Comparison of ENCODE assay signal across 12 cellular contexts in the genomic region with DNA sequence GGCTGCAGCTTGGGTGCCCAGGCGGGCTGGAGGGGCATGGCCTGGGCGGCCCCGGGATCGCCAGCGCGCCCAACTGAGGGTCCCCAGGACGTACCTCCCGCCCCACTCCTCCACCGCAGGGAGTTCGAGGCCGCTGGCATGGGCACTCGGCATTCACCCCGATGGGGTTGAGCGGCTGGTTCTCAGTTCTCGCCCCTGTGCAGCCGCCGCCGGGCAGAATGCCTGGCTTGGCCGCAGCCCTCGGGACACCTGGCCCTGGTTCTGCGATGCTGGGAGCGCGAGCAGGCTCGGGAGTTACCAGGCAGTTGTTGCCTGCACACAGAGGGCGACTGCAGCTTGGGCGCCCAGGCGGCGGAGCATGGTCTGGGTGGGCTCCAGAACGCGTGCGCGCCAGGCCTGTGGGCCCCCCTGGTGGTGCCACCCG.
DNase-seq lines count a peak whose midpoint lies in the region; ATAC-seq and TF ChIP-seq lines count a peak whose summit lies in the region.
"Had no signal": no experiment of that assay in that cellular context is flagged by ENCODE, and none has a peak within 500 bp of the region (broad histone marks: within the 10 kb centered on the region; RNA-seq: fewer than 3 reads in every experiment).

No MANE protein-coding gene starts in this region.

- H3K4me1 Mint-ChIP-seq in activated naive CD8-positive, alpha-beta T cell treated with anti-CD3 and anti-CD28 coated beads for 36 hours = peaks cover 6% of the 10 kb centered on the region
- H3K4me1 Mint-ChIP-seq in activated naive CD8-positive, alpha-beta T cell treated with anti-CD3 and anti-CD28 coated beads, Interleukin-2, amount 50 U/mL, for 24 hours = peaks cover 20% of the 10 kb centered on the region
- H3K4me1 Mint-ChIP-seq in T-helper 17 cell = peaks cover 2% of the 10 kb centered on the region
- peaks cover 0 to 1% of the 10 kb centered on the region in 2 donors for H3K4me1 Mint-ChIP-seq in stimulated activated naive B cell treated with anti-CD40 and anti-IgM and Interleukin-4, amounts not matched to agents 10 μg/mL and 1 μg/mL and 100 μg/mL, for 72 hours

- no peaks in the 10 kb centered on the region for H3K36me3 ChIP-seq in kidney epithelial cell (ENCODE audit: control insufficient read depth, insufficient read depth, low read length)
- H3K36me3 ChIP-seq: BE2C, neutrophil had no signal

- no peak for ATAC-seq in activated naive CD8-positive, alpha-beta T cell treated with anti-CD3 and anti-CD28 coated beads, Interleukin-2, amount 50 U/mL, for 24 hours
- ATAC-seq in T-helper 17 cell = no peak
- ATAC-seq in stimulated activated naive B cell treated with anti-CD40 and anti-IgM and Interleukin-4, amounts not matched to agents 10 μg/mL and 1 μg/mL and 100 μg/mL, for 72 hours (replicated peaks) = no peak
- ATAC-seq in GM18517 (IDR thresholded peaks at IDR 0.05; ENCODE audit: unreplicated experiment) = no peak

- peaks cover 5% of the 10 kb centered on the region for H3K9me3 Mint-ChIP-seq in activated naive CD8-positive, alpha-beta T cell treated with anti-CD3 and anti-CD28 coated beads for 36 hours
- peaks cover 8% of the 10 kb centered on the region for H3K9me3 Mint-ChIP-seq in activated naive CD8-positive, alpha-beta T cell treated with anti-CD3 and anti-CD28 coated beads, Interleukin-2, amount 50 U/mL, for 24 hours
- H3K9me3 Mint-ChIP-seq in stimulated activated naive B cell treated with anti-CD40 and anti-IgM and Interleukin-4, amounts not matched to agents 10 μg/mL and 1 μg/mL and 100 μg/mL, for 72 hours = peaks cover 0 to 2% of the 10 kb centered on the region in 2 donors

- DNase-seq in activated naive CD8-positive, alpha-beta T cell treated with anti-CD3 and anti-CD28 coated beads for 36 hours = no peak
- DNase-seq in activated naive CD8-positive, alpha-beta T cell treated with anti-CD3 and anti-CD28 coated beads, Interleukin-2, amount 50 U/mL, for 24 hours = no peak
- DNase-seq in T-helper 17 cell (peak in 1 of 3 donors; percentile 7), kidney epithelial cell (ENCODE audit: low read depth) (no peak), mucosa of gallbladder (ENCODE audit: low spot score) (no peak)
- no peak for DNase-seq in stimulated activated naive B cell treated with anti-CD40 and anti-IgM and Interleukin-4, amounts not matched to agents 10 μg/mL and 1 μg/mL and 100 μg/mL, for 72 hours
- no peak for DNase-seq in effector CD8-positive, alpha-beta T cell (lab: John Stamatoyannopoulos, UW)
- DNase-seq: activated CD8-positive, alpha-beta memory T cell treated with anti-CD3 and anti-CD28 coated beads, Interleukin-2, amount 10 ng/mL, durations not matched to agents 7 days and 5 days; stimulated activated CD4-positive, alpha-beta T cell treated with anti-CD3 and anti-CD28 coated beads, Interleukin-4, amount 100 ng/mL, for 1 hour had no signal

- no peaks in the 10 kb centered on the region for H3K9me3 ChIP-seq in T-helper 17 cell (ENCODE audit: control insufficient read depth, low read length, poor library complexity, severe bottlenecking)

- no peak overlapping the region for H3K27ac Mint-ChIP-seq in activated naive CD8-positive, alpha-beta T cell treated with anti-CD3 and anti-CD28 coated beads for 36 hours
- H3K27ac Mint-ChIP-seq in activated naive CD8-positive, alpha-beta T cell treated with anti-CD3 and anti-CD28 coated beads, Interleukin-2, amount 50 U/mL, for 24 hours = no peak overlapping the region
- no peak overlapping the region for H3K27ac Mint-ChIP-seq in T-helper 17 cell
- H3K27ac Mint-ChIP-seq in stimulated activated naive B cell treated with anti-CD40 and anti-IgM and Interleukin-4, amounts not matched to agents 10 μg/mL and 1 μg/mL and 100 μg/mL, for 72 hours = no peak overlapping the region
- H3K27ac Mint-ChIP-seq: activated CD8-positive, alpha-beta memory T cell treated with anti-CD3 and anti-CD28 coated beads, Interleukin-2, amount 10 ng/mL, durations not matched to agents 7 days and 5 days had no signal

- TF ChIP-seq CTCF in kidney epithelial cell (IDR thresholded peaks at IDR 0.05; ENCODE audit: insufficient read depth, low read length, poor library complexity, severe bottlenecking) = no peak

- H3K4me3 ChIP-seq in kidney epithelial cell (ENCODE audit: low read depth, low read length) = peak overlapping the region; percentile 37

- H3K4me3 Mint-ChIP-seq in activated naive CD8-positive, alpha-beta T cell treated with anti-CD3 and anti-CD28 coated beads for 36 hours = peak overlapping the region; percentile 18
- H3K4me3 Mint-ChIP-seq in activated naive CD8-positive, alpha-beta T cell treated with anti-CD3 and anti-CD28 coated beads, Interleukin-2, amount 50 U/mL, for 24 hours = no peak overlapping the region
- H3K4me3 Mint-ChIP-seq in T-helper 17 cell = peak overlapping the region; percentile 67
- H3K4me3 Mint-ChIP-seq in stimulated activated naive B cell treated with anti-CD40 and anti-IgM and Interleukin-4, amounts not matched to agents 10 μg/mL and 1 μg/mL and 100 μg/mL, for 72 hours = peak overlapping the region; percentile 46 to 95
- H3K4me3 Mint-ChIP-seq: activated CD8-positive, alpha-beta memory T cell treated with anti-CD3 and anti-CD28 coated beads, Interleukin-2, amount 10 ng/mL, durations not matched to agents 7 days and 5 days had no signal

- H3K36me3 Mint-ChIP-seq in activated naive CD8-positive, alpha-beta T cell treated with anti-CD3 and anti-CD28 coated beads for 36 hours = peaks cover 7% of the 10 kb centered on the region
- H3K36me3 Mint-ChIP-seq in activated naive CD8-positive, alpha-beta T cell treated with anti-CD3 and anti-CD28 coated beads, Interleukin-2, amount 50 U/mL, for 24 hours (ENCODE audit: low read depth) = peaks cover 9% of the 10 kb centered on the region
- H3K36me3 Mint-ChIP-seq in T-helper 17 cell (ENCODE audit: low read depth) = no peaks in the 10 kb centered on the region
- H3K36me3 Mint-ChIP-seq in stimulated activated naive B cell treated with anti-CD40 and anti-IgM and Interleukin-4, amounts not matched to agents 10 μg/mL and 1 μg/mL and 100 μg/mL, for 72 hours = peaks cover 0 to 1% of the 10 kb centered on the region in 2 donors
- H3K36me3 Mint-ChIP-seq: activated CD8-positive, alpha-beta memory T cell treated with anti-CD3 and anti-CD28 coated beads, Interleukin-2, amount 10 ng/mL, durations not matched to agents 7 days and 5 days had no signal

- H3K27me3 ChIP-seq in kidney epithelial cell (ENCODE audit: control insufficient read depth, insufficient read depth, low read length) = peaks cover 15% of the 10 kb centered on the region

- peaks cover 54% of the 10 kb centered on the region for H3K27me3 Mint-ChIP-seq in activated naive CD8-positive, alpha-beta T cell treated with anti-CD3 and anti-CD28 coated beads for 36 hours
- H3K27me3 Mint-ChIP-seq in activated naive CD8-positive, alpha-beta T cell treated with anti-CD3 and anti-CD28 coated beads, Interleukin-2, amount 50 U/mL, for 24 hours = peaks cover 43% of the 10 kb centered on the region
- peaks cover 31% of the 10 kb centered on the region for H3K27me3 Mint-ChIP-seq in T-helper 17 cell
- H3K27me3 Mint-ChIP-seq in stimulated activated naive B cell treated with anti-CD40 and anti-IgM and Interleukin-4, amounts not matched to agents 10 μg/mL and 1 μg/mL and 100 μg/mL, for 72 hours = peaks cover 17 to 18% of the 10 kb centered on the region in 2 donors
